8 cellular contexts compared by ENCODE assay signal in genomic region chr3:11272913-11273574, GRCh38. TPM values are rescaled to one million over a fixed set of nuclear protein-coding genes. Genes with fewer than 3 reads are reported as not detected.
DNase-seq lines count a peak whose midpoint lies in the region; ATAC-seq and TF ChIP-seq lines count a peak whose summit lies in the region.

No MANE protein-coding gene starts in this region.

- H3K4me2 ChIP-seq in GM23338 (peak overlapping the region; percentile 87), fibroblast of lung (ENCODE audit: extremely low read depth, insufficient read depth, low read length) (peak overlapping the region; percentile 93)

- DNase-seq in GM23338 (ENCODE audit: low spot score), result no peak
- DNase-seq in RWPE1 (ENCODE audit: low spot score), result no peak
- DNase-seq in fibroblast of lung (ENCODE audit: low read depth in 2 of 2), result no peak
- no peak for DNase-seq in retinal pigment epithelial cell (ENCODE audit: low read depth)
- DNase-seq in GM13976 (ENCODE audit: low spot score), result no peak
- no peak for DNase-seq in EL
- DNase-seq in NCI-H1694 (lab: John Stamatoyannopoulos, UW), result no peak

- peak overlapping the region; percentile 96 for H3K4me3 ChIP-seq in GM23338
- H3K4me3 ChIP-seq in fibroblast of lung (replicated peaks in 1 of 4; ENCODE audit: control extremely low read depth in 1 of 4, insufficient read depth in 1 of 4, low read depth in 3 of 4, low read length in 4 of 4), result peak overlapping the region; percentile 56 to 99 (median 85)
- peak overlapping the region; percentile 100 for H3K4me3 ChIP-seq in retinal pigment epithelial cell (ENCODE audit: low read length)

- peaks cover 6% of the 10 kb centered on the region for H3K4me1 Mint-ChIP-seq in GM23338

- no peaks in the 10 kb centered on the region for H3F3A ChIP-seq in GM23338 (replicated peaks; ENCODE audit: low read depth)

- peak overlapping the region; percentile 99 for H3K27ac Mint-ChIP-seq in GM23338

- in situ Hi-C loops in GM13976 (cut with MboI; ENCODE audit: low sequenced_read_pairs, unreplicated experiment), result no loop called here

- no peaks in the 10 kb centered on the region for H3K9me3 ChIP-seq in fibroblast of lung (ENCODE audit: control insufficient read depth, insufficient read depth, low read depth, low read length)

- H3K9me3 Mint-ChIP-seq in GM23338, result no peaks in the 10 kb centered on the region

- H3K4me3 Mint-ChIP-seq in GM23338, result peak overlapping the region; percentile 97

- H4K20me1 ChIP-seq in GM23338 (replicated peaks; ENCODE audit: insufficient read depth) (no peaks in the 10 kb centered on the region), fibroblast of lung (ENCODE audit: control insufficient read depth, extremely low read depth, insufficient read depth, low read length) (no peaks in the 10 kb centered on the region)

- H3K79me2 ChIP-seq in GM23338 (replicated peaks; ENCODE audit: insufficient read depth), result peaks cover 19% of the 10 kb centered on the region
- peaks cover 47% of the 10 kb centered on the region for H3K79me2 ChIP-seq in fibroblast of lung (ENCODE audit: control insufficient read depth, insufficient read depth, low read length)

- peaks cover 3% of the 10 kb centered on the region; the same call in 2 of the 3 replicates for H3K36me3 Mint-ChIP-seq in GM23338 (ENCODE audit: low read depth)

- H2AFZ ChIP-seq in GM23338, result peak overlapping the region; percentile 75
- H2AFZ ChIP-seq in fibroblast of lung (ENCODE audit: low read length), result no peak overlapping the region

- CTCF ChIA-PET in RWPE1 (lab: Yijun Ruan, JAX), result interaction anchor here (1.1 kb wide), 1 partner anchor 10 kb away, joined by 6 read pairs; no protein-coding TSS in a partner anchor

- no peaks in the 10 kb centered on the region for H3K9me2 ChIP-seq in GM23338 (ENCODE audit: insufficient read depth)

- H3K4me1 ChIP-seq in GM23338 (ENCODE audit: insufficient read depth) (peaks cover 7% of the 10 kb centered on the region), fibroblast of lung (ENCODE audit: control insufficient read depth, extremely low read depth, insufficient read depth, low read length) (peaks cover 4% of the 10 kb centered on the region)

- POLR2A ChIA-PET in RWPE1 (lab: Yijun Ruan, JAX; ENCODE audit: low non-redundant PET), result no interaction called here

- no peaks in the 10 kb centered on the region for H3K36me3 ChIP-seq in GM23338 (ENCODE audit: insufficient read depth)
- no peaks in the 10 kb centered on the region for H3K36me3 ChIP-seq in fibroblast of lung (ENCODE audit: control insufficient read depth, insufficient read depth, low read length)

- ATAC-seq in GM23338 (no peak), GM18858 (IDR thresholded peaks at IDR 0.05; ENCODE audit: unreplicated experiment) (no peak)

- peak overlapping the region; percentile 75; the same call in 1 of the 2 replicates for H3K27ac ChIP-seq in GM23338 (ENCODE audit: low read depth)
- H3K27ac ChIP-seq in RWPE1, result peak overlapping the region; percentile 76
- peak overlapping the region; percentile 90 for H3K27ac ChIP-seq in fibroblast of lung (ENCODE audit: insufficient read depth, low read length)

- TF ChIP-seq CTCF in GM23338 (conservative IDR thresholded peaks at IDR 0.05; ENCODE audit: low read depth in 2 of 2) (no peak), RWPE1 (conservative IDR thresholded peaks at IDR 0.05; ENCODE audit: low read depth) (no peak), fibroblast of lung (conservative IDR thresholded peaks at IDR 0.05 in 1 of 2, IDR thresholded peaks at IDR 0.05 in 1 of 2; ENCODE audit: low read depth in 1 of 2, low read length in 2 of 2) (no peak), retinal pigment epithelial cell (conservative IDR thresholded peaks at IDR 0.05; ENCODE audit: low read depth, low read length) (no peak), GM13976 (IDR thresholded peaks at IDR 0.05; ENCODE audit: borderline replicate concordance, control extremely low read depth, extremely low read depth, insufficient read depth, missing control alignments) (no peak)

- H3K27me3 Mint-ChIP-seq in GM23338 (ENCODE audit: insufficient read depth, low read depth, poor library complexity), result peaks cover 13% of the 10 kb centered on the region

- no peaks in the 10 kb centered on the region for H3K27me3 ChIP-seq in GM23338 (ENCODE audit: insufficient read depth)
- no peaks in the 10 kb centered on the region for H3K27me3 ChIP-seq in fibroblast of lung (ENCODE audit: control insufficient read depth, insufficient read depth, low read length)

- H3K9ac ChIP-seq in fibroblast of lung (ENCODE audit: insufficient read depth, low read length), result peak overlapping the region; percentile 84

TF ChIP-seq in GM23338, 12 proteins besides CTCF, POLR2A, EP300 and RAD21 (continues in another document):
- TF ChIP-seq JUNB (IDR thresholded peaks at IDR 0.05; ENCODE audit: unreplicated experiment), result no peak
- TF ChIP-seq NANOG (IDR thresholded peaks at IDR 0.05; ENCODE audit: borderline replicate concordance), result no peak
- no peak for TF ChIP-seq ZNF331 (CRISPR knock-in tag; IDR thresholded peaks at IDR 0.05; ENCODE audit: low read depth)
- TF ChIP-seq, protein P1, sequence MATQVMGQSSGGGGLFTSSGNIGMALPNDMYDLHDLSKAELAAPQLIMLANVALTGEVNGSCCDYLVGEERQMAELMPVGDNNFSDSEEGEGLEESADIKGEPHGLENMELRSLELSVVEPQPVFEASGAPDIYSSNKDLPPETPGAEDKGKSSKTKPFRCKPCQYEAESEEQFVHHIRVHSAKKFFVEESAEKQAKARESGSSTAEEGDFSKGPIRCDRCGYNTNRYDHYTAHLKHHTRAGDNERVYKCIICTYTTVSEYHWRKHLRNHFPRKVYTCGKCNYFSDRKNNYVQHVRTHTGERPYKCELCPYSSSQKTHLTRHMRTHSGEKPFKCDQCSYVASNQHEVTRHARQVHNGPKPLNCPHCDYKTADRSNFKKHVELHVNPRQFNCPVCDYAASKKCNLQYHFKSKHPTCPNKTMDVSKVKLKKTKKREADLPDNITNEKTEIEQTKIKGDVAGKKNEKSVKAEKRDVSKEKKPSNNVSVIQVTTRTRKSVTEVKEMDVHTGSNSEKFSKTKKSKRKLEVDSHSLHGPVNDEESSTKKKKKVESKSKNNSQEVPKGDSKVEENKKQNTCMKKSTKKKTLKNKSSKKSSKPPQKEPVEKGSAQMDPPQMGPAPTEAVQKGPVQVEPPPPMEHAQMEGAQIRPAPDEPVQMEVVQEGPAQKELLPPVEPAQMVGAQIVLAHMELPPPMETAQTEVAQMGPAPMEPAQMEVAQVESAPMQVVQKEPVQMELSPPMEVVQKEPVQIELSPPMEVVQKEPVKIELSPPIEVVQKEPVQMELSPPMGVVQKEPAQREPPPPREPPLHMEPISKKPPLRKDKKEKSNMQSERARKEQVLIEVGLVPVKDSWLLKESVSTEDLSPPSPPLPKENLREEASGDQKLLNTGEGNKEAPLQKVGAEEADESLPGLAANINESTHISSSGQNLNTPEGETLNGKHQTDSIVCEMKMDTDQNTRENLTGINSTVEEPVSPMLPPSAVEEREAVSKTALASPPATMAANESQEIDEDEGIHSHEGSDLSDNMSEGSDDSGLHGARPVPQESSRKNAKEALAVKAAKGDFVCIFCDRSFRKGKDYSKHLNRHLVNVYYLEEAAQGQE (IDR thresholded peaks at IDR 0.05; ENCODE audit: unreplicated experiment), result no peak

RNA-seq across cellular contexts. Expression of gene ATG7, which starts 0.8 kb away (rescaled TPM):
- 16.0 and 36.7 TPM in 2 replicates for total RNA-seq in GM23338 (2014; rRNA removed; shearing (Covaris generic))
- polyA plus RNA-seq in GM23338 (2016; fragmentation: Nextera tagmentation; extraction: Ambion mirVana) (16.0 and 16.2 TPM in 2 replicates), fibroblast of lung (50.8 and 61.5 TPM in 2 replicates)
- 56.5 and 60.9 TPM in 2 replicates for total RNA-seq in fibroblast of lung
- polyA plus RNA-seq in fibroblast of lung (2012), result 25.4 and 35.0 TPM in 2 replicates
- 81.8 and 91.1 TPM in 2 replicates for polyA minus RNA-seq in fibroblast of lung (ENCODE audit: low replicate concordance)
